In the genomic region with DNA sequence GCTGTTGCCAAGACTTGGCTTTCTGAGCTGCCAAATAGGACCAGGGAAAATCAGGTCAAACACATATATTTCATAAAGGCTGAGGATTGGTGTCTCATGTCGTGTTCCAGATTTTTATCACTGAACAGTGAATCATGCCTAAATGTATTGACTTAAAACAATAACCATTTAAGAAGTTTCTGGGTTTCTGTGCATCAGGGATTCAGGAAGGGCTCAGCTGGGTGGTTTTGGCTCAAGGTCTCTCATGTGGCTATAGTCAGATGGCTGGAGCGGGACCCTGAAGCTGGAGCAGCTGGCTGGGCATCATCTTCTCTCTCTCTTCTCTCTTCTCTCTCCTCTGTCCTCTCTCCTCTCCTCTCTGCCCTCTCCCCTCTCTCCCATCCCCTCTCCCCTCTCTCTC, we compare ENCODE assay signal across 24 cellular contexts.
"Had no signal": no experiment of that assay in that cellular context is flagged by ENCODE, and none has a peak within 500 bp of the region (broad histone marks: within the 10 kb centered on the region; RNA-seq: fewer than 3 reads in every experiment).

No MANE protein-coding gene starts in this region.

- FAIRE-seq: kidney, pancreas, urothelium cell line had no signal

- H3K27ac Mint-ChIP-seq: endodermal cell, memory B cell, mesothelial cell of epicardium, nephron, progenitor cell of endocrine pancreas, type B pancreatic cell had no signal

- H3K4me3 ChIP-seq: coronary artery, hepatocyte, left ventricle myocardium inferior, lower lobe of right lung, pancreas, suprapubic skin, thyroid gland had no signal

- DNase-seq: effector CD4-positive, alpha-beta T cell; endodermal cell; erythroblast; foreskin melanocyte; head of caudate nucleus; kidney; left cardiac atrium; left ventricle myocardium inferior; lower lobe of right lung; occipital lobe; pancreas; right cardiac atrium; stimulated activated CD4-positive, alpha-beta T cell treated with anti-CD3 and anti-CD28 coated beads, Interleukin-4, amount 100 ng/mL, for 24 hours; stimulated activated naive CD4-positive, alpha-beta T cell; thyroid gland had no signal

- ATAC-seq: left cardiac atrium, lower lobe of right lung, pancreas, right cardiac atrium had no signal

- H2AFZ ChIP-seq: hepatocyte had no signal

- H3K79me2 ChIP-seq: hepatocyte had no signal

- H3K36me3 Mint-ChIP-seq: mesothelial cell of epicardium, type B pancreatic cell had no signal

- H3K9me3 Mint-ChIP-seq: endodermal cell had no signal

- H3K36me3 ChIP-seq: left ventricle myocardium inferior, lower lobe of right lung, pancreas, suprapubic skin, thyroid gland had no signal

- H3K4me2 ChIP-seq: hepatocyte had no signal

- H3K4me1 ChIP-seq: lower lobe of right lung, pancreas, suprapubic skin, thyroid gland had no signal

- H3K4me3 Mint-ChIP-seq: endodermal cell, memory B cell, mesothelial cell of epicardium, nephron, type B pancreatic cell had no signal

- H3K27me3 ChIP-seq: pancreas, suprapubic skin, thyroid gland had no signal

- H3K27ac ChIP-seq: coronary artery, hepatocyte, left ventricle myocardium inferior, lower lobe of right lung, pancreas, suprapubic skin, thyroid gland had no signal

- H3K9me3 ChIP-seq: lower lobe of right lung, pancreas, suprapubic skin, thyroid gland had no signal
